ENCODE assay signal across 16 cellular contexts in the genomic region with DNA sequence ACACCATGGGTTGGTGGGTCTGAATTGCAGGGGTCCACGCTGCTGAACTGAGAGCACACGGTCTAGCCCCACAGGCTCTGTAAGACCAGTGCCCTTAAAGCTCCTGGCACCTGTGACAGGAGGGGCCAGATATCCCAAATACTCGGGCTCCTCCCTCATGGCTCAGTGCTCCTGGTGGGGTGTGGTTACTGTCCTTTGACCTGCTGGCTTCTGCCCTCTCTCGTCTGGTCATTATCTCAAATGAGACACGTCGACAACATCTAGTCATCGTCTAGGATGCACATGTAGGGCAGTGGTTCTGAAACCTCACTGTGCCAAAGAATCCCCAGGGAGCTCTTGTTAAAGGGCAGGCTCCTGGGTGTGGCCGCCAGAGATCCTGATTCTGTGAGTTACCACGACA.
"Had no signal": no experiment of that assay in that cellular context is flagged by ENCODE, and none has a peak within 500 bp of the region (broad histone marks: within the 10 kb centered on the region; RNA-seq: fewer than 3 reads in every experiment).

No MANE protein-coding gene starts in this region.

- H3K27ac ChIP-seq: body of pancreas, gastrocnemius medialis, heart left ventricle, psoas muscle, skin epidermis, vagina had no signal

- H3K27ac Mint-ChIP-seq: activated CD4-positive, alpha-beta T cell treated with anti-CD3 and anti-CD28 coated beads, Interleukin-2, amount 10 ng/mL, durations not matched to agents 24 days and 14 days; activated naive CD4-positive, alpha-beta T cell treated with anti-CD3 and anti-CD28 coated beads for 36 hours; activated T-cell treated with anti-CD3 and anti-CD28 coated beads, Interleukin-2, amount 50 U/mL, for 24 hours; activated T-helper 2 cell treated with anti-CD3 and anti-CD28 coated beads, Interferon-gamma antibody, Interleukin-2, Interleukin-4, amounts not matched to agents 10 μg/mL and 5 μg/mL and 100 μg/mL, durations not matched to agents 14 hours and 24 hours and 36 hours; stimulated activated naive CD8-positive, alpha-beta T cell treated with anti-CD3 and anti-CD28 coated beads, Interleukin-15, amount 100 ng/mL, for 72 hours had no signal

- H3K9me3 ChIP-seq: body of pancreas, gastrocnemius medialis, heart left ventricle, psoas muscle, vagina had no signal

- H3K9me3 Mint-ChIP-seq: activated CD4-positive, alpha-beta T cell treated with anti-CD3 and anti-CD28 coated beads, Interleukin-2, amount 10 ng/mL, durations not matched to agents 24 days and 14 days; activated naive CD4-positive, alpha-beta T cell treated with anti-CD3 and anti-CD28 coated beads for 36 hours; activated T-cell treated with anti-CD3 and anti-CD28 coated beads, Interleukin-2, amount 50 U/mL, for 24 hours; activated T-helper 2 cell treated with anti-CD3 and anti-CD28 coated beads, Interferon-gamma antibody, Interleukin-2, Interleukin-4, amounts not matched to agents 10 μg/mL and 5 μg/mL and 100 μg/mL, durations not matched to agents 14 hours and 24 hours and 36 hours; stimulated activated naive CD8-positive, alpha-beta T cell treated with anti-CD3 and anti-CD28 coated beads, Interleukin-15, amount 100 ng/mL, for 72 hours had no signal

- H3K4me3 ChIP-seq: body of pancreas, gastrocnemius medialis, heart left ventricle, psoas muscle, skin epidermis, vagina had no signal

- H3K27me3 ChIP-seq: body of pancreas, gastrocnemius medialis, heart left ventricle, vagina had no signal

- H3K27me3 Mint-ChIP-seq: activated T-cell treated with anti-CD3 and anti-CD28 coated beads, Interleukin-2, amount 50 U/mL, for 24 hours; stimulated activated naive CD8-positive, alpha-beta T cell treated with anti-CD3 and anti-CD28 coated beads, Interleukin-15, amount 100 ng/mL, for 72 hours had no signal

- H3K4me3 Mint-ChIP-seq: activated CD4-positive, alpha-beta T cell treated with anti-CD3 and anti-CD28 coated beads, Interleukin-2, amount 10 ng/mL, durations not matched to agents 24 days and 14 days; activated CD8-positive, alpha-beta T cell treated with anti-CD3 and anti-CD28 coated beads, Interleukin-2, amount 10 ng/mL, durations not matched to agents 7 days and 5 days; activated naive CD4-positive, alpha-beta T cell treated with anti-CD3 and anti-CD28 coated beads for 36 hours; activated T-cell treated with anti-CD3 and anti-CD28 coated beads, Interleukin-2, amount 50 U/mL, for 24 hours; stimulated activated naive CD8-positive, alpha-beta T cell treated with anti-CD3 and anti-CD28 coated beads, Interleukin-15, amount 100 ng/mL, for 72 hours had no signal

- H3K36me3 ChIP-seq: gastrocnemius medialis, heart left ventricle, vagina had no signal

- H3K4me1 ChIP-seq: body of pancreas, vagina had no signal

- DNase-seq: activated CD4-positive, alpha-beta T cell treated with anti-CD3 and anti-CD28 coated beads, Interleukin-2, amount 10 ng/mL, durations not matched to agents 24 days and 14 days; activated CD4-positive, CD25-positive, alpha-beta regulatory T cell; activated CD8-positive, alpha-beta T cell treated with anti-CD3 and anti-CD28 coated beads, Interleukin-2, amount 10 ng/mL, durations not matched to agents 7 days and 5 days; activated naive CD4-positive, alpha-beta T cell treated with anti-CD3 and anti-CD28 coated beads for 36 hours; activated T-cell treated with anti-CD3 and anti-CD28 coated beads, Interleukin-2, amount 50 U/mL, for 24 hours; body of pancreas; gastrocnemius medialis; heart left ventricle; left ventricle myocardium superior; psoas muscle; right cardiac atrium; stimulated activated naive CD8-positive, alpha-beta T cell treated with anti-CD3 and anti-CD28 coated beads, Interleukin-15, amount 100 ng/mL, for 72 hours; T-helper 9 cell had no signal
